23 cellular contexts compared by ENCODE assay signal in the genomic region with DNA sequence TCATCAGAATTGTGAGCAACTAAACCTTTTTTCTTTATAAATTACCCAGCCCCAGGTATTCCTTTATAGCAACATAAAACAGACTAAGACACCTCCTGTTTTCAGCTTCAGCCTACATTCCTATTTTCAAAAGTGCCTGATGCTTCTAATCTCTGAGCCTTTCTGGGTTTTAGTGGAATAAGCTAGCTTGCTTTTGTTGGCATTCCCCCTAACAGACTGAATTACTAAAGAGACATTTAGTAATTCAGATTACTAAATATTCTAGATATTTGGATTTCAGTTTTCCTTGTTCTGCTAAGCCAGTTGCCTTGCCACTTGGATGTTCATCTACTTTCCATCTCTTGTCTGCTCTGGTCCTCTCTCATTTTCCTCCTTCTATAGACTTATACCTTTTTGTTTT.
"Had no signal": no experiment of that assay in that cellular context is flagged by ENCODE, and none has a peak within 500 bp of the region (broad histone marks: within the 10 kb centered on the region; RNA-seq: fewer than 3 reads in every experiment).

No MANE protein-coding gene starts in this region.

- H3K4me1 ChIP-seq: left lung, psoas muscle had no signal

- H2AFZ ChIP-seq: hepatocyte had no signal

- H3K4me2 ChIP-seq: hepatocyte had no signal

- H3K4me1 Mint-ChIP-seq: activated CD4-positive, alpha-beta T cell treated with anti-CD3 and anti-CD28 coated beads for 36 hours; activated T-helper 17 cell treated with anti-CD3 and anti-CD28 coated beads, Interleukin-2, amount 50 U/mL, for 72 hours; immature natural killer cell; stimulated activated naive CD8-positive, alpha-beta T cell treated with anti-CD3 and anti-CD28 coated beads, Interleukin-15, amount 100 ng/mL, for 72 hours had no signal

- ATAC-seq: activated CD4-positive, alpha-beta T cell treated with anti-CD3 and anti-CD28 coated beads for 36 hours; activated T-helper 17 cell treated with anti-CD3 and anti-CD28 coated beads, Interleukin-2, amount 50 U/mL, for 72 hours; left lung; natural killer cell treated with Interleukin-12 subunit alpha and Interleukin-12 subunit beta and Interleukin-15 and Interleukin-18, amount 100 ng/mL, for 72 hours; pancreas; psoas muscle; stimulated activated naive CD8-positive, alpha-beta T cell treated with anti-CD3 and anti-CD28 coated beads, Interleukin-15, amount 100 ng/mL, for 72 hours had no signal

- H3K9me3 ChIP-seq: left lung, pancreas, psoas muscle, suprapubic skin, vagina had no signal

- DNase-seq: activated CD4-positive, alpha-beta T cell treated with anti-CD3 and anti-CD28 coated beads for 36 hours; activated CD4-positive, alpha-beta T cell treated with anti-CD3 and anti-CD28 coated beads, Interleukin-2, amount 50 U/mL, for 4 hours; activated CD8-positive, alpha-beta memory T cell treated with anti-CD3 and anti-CD28 coated beads for 24 hours; activated CD8-positive, alpha-beta memory T cell treated with anti-CD3 and anti-CD28 coated beads, Interleukin-2, amount 50 U/mL, for 4 hours; activated T-cell treated with anti-CD3 and anti-CD28 coated beads, Interleukin-2, amount 50 U/mL, for 24 hours; foreskin melanocyte; immature natural killer cell; left lung; mammary epithelial cell; midbrain; pancreas; psoas muscle; right cardiac atrium; stimulated activated naive CD8-positive, alpha-beta T cell treated with anti-CD3 and anti-CD28 coated beads, Interleukin-15, amount 100 ng/mL, for 72 hours; T-helper 9 cell; trophoblast cell had no signal

- H3K27ac ChIP-seq: epithelial cell of prostate, hepatocyte, left lung, pancreas, psoas muscle, suprapubic skin, vagina had no signal

- H3K27ac Mint-ChIP-seq: activated CD4-positive, alpha-beta T cell treated with anti-CD3 and anti-CD28 coated beads for 36 hours; activated naive CD8-positive, alpha-beta T cell; activated T-cell treated with anti-CD3 and anti-CD28 coated beads, Interleukin-2, amount 50 U/mL, for 24 hours; activated T-helper 17 cell treated with anti-CD3 and anti-CD28 coated beads, Interleukin-2, amount 50 U/mL, for 72 hours; immature natural killer cell; natural killer cell treated with Interleukin-12 subunit alpha and Interleukin-12 subunit beta and Interleukin-15 and Interleukin-18, amount 100 ng/mL, for 72 hours; stimulated activated naive CD8-positive, alpha-beta T cell treated with anti-CD3 and anti-CD28 coated beads, Interleukin-15, amount 100 ng/mL, for 72 hours had no signal

- H3K79me2 ChIP-seq: hepatocyte had no signal

- H3K4me3 Mint-ChIP-seq: activated CD4-positive, alpha-beta T cell treated with anti-CD3 and anti-CD28 coated beads for 36 hours; activated naive CD8-positive, alpha-beta T cell; activated T-cell treated with anti-CD3 and anti-CD28 coated beads, Interleukin-2, amount 50 U/mL, for 24 hours; activated T-helper 17 cell treated with anti-CD3 and anti-CD28 coated beads, Interleukin-2, amount 50 U/mL, for 72 hours; immature natural killer cell; natural killer cell treated with Interleukin-12 subunit alpha and Interleukin-12 subunit beta and Interleukin-15 and Interleukin-18, amount 100 ng/mL, for 72 hours; stimulated activated naive CD8-positive, alpha-beta T cell treated with anti-CD3 and anti-CD28 coated beads, Interleukin-15, amount 100 ng/mL, for 72 hours had no signal

- H3K9me3 Mint-ChIP-seq: activated T-cell treated with anti-CD3 and anti-CD28 coated beads, Interleukin-2, amount 50 U/mL, for 24 hours; activated T-helper 17 cell treated with anti-CD3 and anti-CD28 coated beads, Interleukin-2, amount 50 U/mL, for 72 hours; immature natural killer cell; natural killer cell treated with Interleukin-12 subunit alpha and Interleukin-12 subunit beta and Interleukin-15 and Interleukin-18, amount 100 ng/mL, for 72 hours; stimulated activated naive CD8-positive, alpha-beta T cell treated with anti-CD3 and anti-CD28 coated beads, Interleukin-15, amount 100 ng/mL, for 72 hours had no signal

- H3K36me3 Mint-ChIP-seq: activated naive CD8-positive, alpha-beta T cell; natural killer cell treated with Interleukin-12 subunit alpha and Interleukin-12 subunit beta and Interleukin-15 and Interleukin-18, amount 100 ng/mL, for 72 hours had no signal

- H3K27me3 ChIP-seq: hepatocyte, pancreas, suprapubic skin, vagina had no signal

- H3K4me3 ChIP-seq: hepatocyte, left lung, pancreas, psoas muscle, suprapubic skin, vagina had no signal

- H3K36me3 ChIP-seq: left lung, pancreas, suprapubic skin, vagina had no signal
